Comparison of ENCODE assay signal across 16 cellular contexts in the genomic region with DNA sequence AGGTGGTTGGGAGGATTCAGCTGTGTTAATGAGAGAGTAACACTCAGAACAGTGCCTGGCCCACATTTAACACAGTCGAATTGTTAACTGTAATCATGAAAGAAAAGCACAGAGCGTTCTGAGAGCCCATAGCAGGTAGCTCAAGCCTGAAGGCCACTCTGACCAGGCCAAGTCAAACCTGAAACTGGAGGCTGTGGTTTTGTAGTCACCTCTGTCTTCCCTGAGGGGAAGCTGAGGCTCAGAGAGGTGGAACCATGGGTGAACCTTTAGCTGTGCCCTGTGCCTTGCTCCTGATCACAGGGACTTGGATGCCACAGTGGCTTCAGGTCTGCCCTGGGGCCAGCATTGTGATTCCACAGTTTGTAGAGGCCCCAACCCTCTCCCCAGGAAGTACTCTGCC. TPM values are rescaled to one million over a fixed set of nuclear protein-coding genes. Genes with fewer than 3 reads are reported as not detected.
DNase-seq lines count a peak whose midpoint lies in the region; ATAC-seq and TF ChIP-seq lines count a peak whose summit lies in the region.
"Had no signal": no experiment of that assay in that cellular context is flagged by ENCODE, and none has a peak within 500 bp of the region (broad histone marks: within the 10 kb centered on the region; RNA-seq: fewer than 3 reads in every experiment).

No MANE protein-coding gene starts in this region.

- H3K9me1 ChIP-seq in IMR-90 (ENCODE audit: insufficient read depth, low read length) = no peaks in the 10 kb centered on the region

- TF ChIP-seq CTCF in GM12865 (IDR thresholded peaks at IDR 0.05; ENCODE audit: insufficient read depth, low read depth, low read length, missing control alignments) (no peak), IMR-90 (conservative IDR thresholded peaks at IDR 0.05; ENCODE audit: low read depth, low read length) (no peak), chondrocyte (IDR thresholded peaks at IDR 0.05) (no peak)

- no peak overlapping the region for H2BK5ac ChIP-seq in IMR-90 (ENCODE audit: low read depth, low read length, poor library complexity, severe bottlenecking)

- H2AFZ ChIP-seq in IMR-90 (replicated peaks; ENCODE audit: low read length, poor library complexity) = no peak overlapping the region

- no peak overlapping the region for H3K27ac ChIP-seq in IMR-90 (ENCODE audit: insufficient read depth, low read length)
- H3K27ac ChIP-seq: BLaER1 treated with 17β-estradiol and CSF1 and Interleukin-3, amounts not matched to agents 10 nM and 100 nM; KMS-11 had no signal

- H2BK20ac ChIP-seq in IMR-90 (ENCODE audit: low read depth, low read length) = no peak overlapping the region

- H3K9me3 ChIP-seq in IMR-90 (ENCODE audit: control insufficient read depth, insufficient read depth, low read length) = no peaks in the 10 kb centered on the region
- H3K9me3 ChIP-seq: BLaER1 treated with 17β-estradiol and CSF1 and Interleukin-3, amounts not matched to agents 10 nM and 100 nM; SK-N-SH had no signal

- H3K4me1 ChIP-seq in IMR-90 (ENCODE audit: control insufficient read depth, insufficient read depth, low read length) = no peaks in the 10 kb centered on the region
- H3K4me1 ChIP-seq: BLaER1 treated with 17β-estradiol and CSF1 and Interleukin-3, amounts not matched to agents 10 nM and 100 nM had no signal

- peaks cover 12% of the 10 kb centered on the region for H3K36me3 Mint-ChIP-seq in chondrocyte (ENCODE audit: low read depth)
- peaks cover 21% of the 10 kb centered on the region for H3K36me3 Mint-ChIP-seq in activated CD4-positive, alpha-beta T cell treated with anti-CD3 and anti-CD28 coated beads for 36 hours (ENCODE audit: low read depth)

- no peak for TF ChIP-seq POLR2A in IMR-90 (IDR thresholded peaks at IDR 0.05; ENCODE audit: low read depth, low read length)

- peaks cover 3% of the 10 kb centered on the region in 2 experiments; a peak in 1 of 4 replicates for H3K79me1 ChIP-seq in IMR-90 (ENCODE audit: low read depth in 1 of 2, low read length in 2 of 2)

- CTCF ChIA-PET in IMR-90 (lab: Yijun Ruan, JAX) = no interaction called here
- CTCF ChIA-PET in activated CD4-positive, alpha-beta T cell treated with anti-CD3 and anti-CD28 coated beads for 36 hours (lab: Charles Lee) = no interaction called here

- peak overlapping the region; percentile 23 for H2AK9ac ChIP-seq in IMR-90 (replicated peaks; ENCODE audit: low read depth, low read length, poor library complexity)

- no TSS peak for BruUV-seq in IMR-90 (replicated peaks; lab: Mats Ljungman, UMichigan)

- no peak for TF ChIP-seq RAD21 in IMR-90 (IDR thresholded peaks at IDR 0.05; ENCODE audit: low read length)

- no peak overlapping the region for H3K4me2 ChIP-seq in IMR-90 (ENCODE audit: low read depth, low read length)
- H3K4me2 ChIP-seq: BLaER1 treated with 17β-estradiol and CSF1 and Interleukin-3, amounts not matched to agents 10 nM and 100 nM; KMS-11; SK-N-SH had no signal

- H2AK5ac ChIP-seq in IMR-90 (ENCODE audit: low read depth, low read length) = no peak overlapping the region

- H3K27me3 Mint-ChIP-seq in chondrocyte (ENCODE audit: low read depth) = no peaks in the 10 kb centered on the region
- no peaks in the 10 kb centered on the region for H3K27me3 Mint-ChIP-seq in activated CD4-positive, alpha-beta T cell treated with anti-CD3 and anti-CD28 coated beads for 36 hours

- H3K27ac Mint-ChIP-seq in chondrocyte (ENCODE audit: unreplicated experiment) = no peak overlapping the region
- no peak overlapping the region for H3K27ac Mint-ChIP-seq in activated CD4-positive, alpha-beta T cell treated with anti-CD3 and anti-CD28 coated beads for 36 hours

- ATAC-seq in IMR-90 (ENCODE audit: low read depth) (no peak), sciatic nerve (no peak)
- no peak for ATAC-seq in activated CD4-positive, alpha-beta T cell treated with anti-CD3 and anti-CD28 coated beads for 36 hours
- ATAC-seq: HepG2 had no signal

- DNase-seq in GM12865 (ENCODE audit: low read depth) = peak; percentile 14
- no peak for DNase-seq in IMR-90
- DNase-seq in chondrocyte (ENCODE audit: low spot score) = peak; percentile 30
- DNase-seq in sciatic nerve (ENCODE audit: low spot score) = peak; percentile 17
- DNase-seq in CD1c-positive myeloid dendritic cell (ENCODE audit: extremely low spot score) = no peak
- DNase-seq in activated CD4-positive, alpha-beta T cell treated with anti-CD3 and anti-CD28 coated beads for 36 hours = no peak
- no peak for DNase-seq in NCI-H1105 treated with DMSO at 0.1 percent for 48 hours (lab: John Stamatoyannopoulos, UW)
- DNase-seq: CD8-positive, alpha-beta memory T cell; DMS53; EL; NCI-H1694; SHP77 treated with DMSO at 0.1 percent for 48 hours; SK-N-SH had no signal

- no peak overlapping the region for H2BK120ac ChIP-seq in IMR-90 (ENCODE audit: low read depth, low read length)

- no peak overlapping the region for H3K4me3 Mint-ChIP-seq in chondrocyte (ENCODE audit: unreplicated experiment)
- H3K4me3 Mint-ChIP-seq in activated CD4-positive, alpha-beta T cell treated with anti-CD3 and anti-CD28 coated beads for 36 hours = no peak overlapping the region
- H3K4me3 Mint-ChIP-seq: CD8-positive, alpha-beta memory T cell had no signal

- no peak overlapping the region for H3K56ac ChIP-seq in IMR-90 (ENCODE audit: extremely low read depth, insufficient read depth, low read length)

- H3K36me3 ChIP-seq in IMR-90 (ENCODE audit: control insufficient read depth, insufficient read depth, low read length) = peaks cover 48% of the 10 kb centered on the region

- peaks cover 21% of the 10 kb centered on the region; the same call in 1 of the 2 replicates for H3K27me3 ChIP-seq in IMR-90 (ENCODE audit: control insufficient read depth, insufficient read depth, low read length)

- POLR2A ChIA-PET in IMR-90 (lab: Charles Lee; ENCODE audit: unreplicated experiment) = interaction anchor here (0.6 kb wide), 1 partner anchor 205 kb away, joined by 3 read pairs; no protein-coding TSS in a partner anchor
- POLR2A ChIA-PET in activated CD4-positive, alpha-beta T cell treated with anti-CD3 and anti-CD28 coated beads for 36 hours (lab: Charles Lee) = no interaction called here

- no peak overlapping the region for H3K14ac ChIP-seq in IMR-90 (replicated peaks; ENCODE audit: low read depth, low read length)

- WGBS in IMR-90 (ENCODE audit: extremely low coverage in 2 of 2, insufficient read length in 1 of 2), 2 experiments = no CpG with 5 or more reads among the region's 2 CpGs

- H3K4ac ChIP-seq in IMR-90 (ENCODE audit: low read depth, low read length) = no peak overlapping the region

- H2BK15ac ChIP-seq in IMR-90 (ENCODE audit: low read depth, low read length) = no peak overlapping the region

- H3K9ac ChIP-seq in IMR-90 (ENCODE audit: low read depth, low read length) = no peak overlapping the region
- H3K9ac ChIP-seq: BLaER1 treated with 17β-estradiol and CSF1 and Interleukin-3, amounts not matched to agents 10 nM and 100 nM; KMS-11; SK-N-SH had no signal

- H3K4me3 ChIP-seq in GM12865 (ENCODE audit: low read depth, low read length) = no peak overlapping the region
- H3K4me3 ChIP-seq in IMR-90 (ENCODE audit: insufficient read depth, low read depth, low read length) = no peak overlapping the region
- H3K4me3 ChIP-seq: BLaER1 treated with 17β-estradiol and CSF1 and Interleukin-3, amounts not matched to agents 10 nM and 100 nM had no signal

- H3K4me1 Mint-ChIP-seq in chondrocyte (ENCODE audit: low read depth) = peaks cover 3% of the 10 kb centered on the region
- no peaks in the 10 kb centered on the region for H3K4me1 Mint-ChIP-seq in activated CD4-positive, alpha-beta T cell treated with anti-CD3 and anti-CD28 coated beads for 36 hours
- H3K4me1 Mint-ChIP-seq: CD8-positive, alpha-beta memory T cell had no signal

- no peak overlapping the region for H4K8ac ChIP-seq in IMR-90 (ENCODE audit: low read depth in 2 of 2, low read length in 2 of 2)

- in situ Hi-C loops in IMR-90 (cut with MboI; ENCODE audit: low sequenced_read_pairs) = no loop called here

- H4K5ac ChIP-seq in IMR-90 (ENCODE audit: low read depth, low read length) = no peak overlapping the region

- H3K9me3 Mint-ChIP-seq in chondrocyte (ENCODE audit: low read depth) = no peaks in the 10 kb centered on the region
- H3K9me3 Mint-ChIP-seq in activated CD4-positive, alpha-beta T cell treated with anti-CD3 and anti-CD28 coated beads for 36 hours (ENCODE audit: low read depth) = no peaks in the 10 kb centered on the region
- H3K9me3 Mint-ChIP-seq: CD8-positive, alpha-beta memory T cell had no signal

- dilution Hi-C loops in IMR-90 (cut with HindIII; ENCODE audit: low sequenced_read_pairs, unreplicated experiment) = no loop called here

- H3K18ac ChIP-seq in IMR-90 (ENCODE audit: low read depth, low read length) = no peak overlapping the region

- H3K23ac ChIP-seq in IMR-90 (ENCODE audit: low read depth, low read length) = no peak overlapping the region

- intact Hi-C loops in IMR-90 (cut with micrococcal nuclease) = no loop called here
- intact Hi-C loops in sciatic nerve (cut with DNase I) = no loop called here
- intact Hi-C loops in activated CD4-positive, alpha-beta T cell treated with anti-CD3 and anti-CD28 coated beads for 36 hours (cut with DNase I, micrococcal nuclease) = no loop called here

- H4K91ac ChIP-seq in IMR-90 (ENCODE audit: insufficient read depth, low read depth, low read length) = no peak overlapping the region

- H4K20me1 ChIP-seq in IMR-90 (ENCODE audit: insufficient read depth, low read length) = no peaks in the 10 kb centered on the region

RNA-seq across cellular contexts. Expression of a gene that starts 16.6 kb away (rescaled TPM):
- 256 and 299 TPM in 2 replicates for total RNA-seq in IMR-90 (2012; rRNA removed)
- polyA plus RNA-seq in IMR-90 (2012; rRNA removed) = 343 and 366 TPM in 2 replicates
- polyA plus RNA-seq in IMR-90 (2012; cell fraction: cytosol; rRNA removed) = 253 and 341 TPM in 2 replicates
- 285 and 480 TPM in 2 replicates for polyA plus RNA-seq in IMR-90 (2012; cell fraction: nucleus; rRNA removed; ENCODE audit: low replicate concordance)
- 299 to 312 TPM (median 311 TPM) in 3 replicates for total RNA-seq in chondrocyte
- 165 TPM for total RNA-seq in sciatic nerve
- 100 to 1,000 TPM; 224 to 249 TPM for total RNA-seq in activated CD4-positive, alpha-beta T cell treated with anti-CD3 and anti-CD28 coated beads for 36 hours

RNA-seq across cellular contexts. Expression of a gene that starts 32.1 kb away (rescaled TPM):
- total RNA-seq in IMR-90 (2012; rRNA removed) (36.0 and 37.8 TPM in 2 replicates), chondrocyte (29.0 to 36.3 TPM (median 29.6 TPM) in 3 replicates), sciatic nerve (27.4 TPM)
- polyA plus RNA-seq in IMR-90 (2012; rRNA removed) = 33.4 and 38.3 TPM in 2 replicates
- 26.7 and 40.1 TPM in 2 replicates for polyA plus RNA-seq in IMR-90 (2012; cell fraction: cytosol; rRNA removed)
- polyA plus RNA-seq in IMR-90 (2012; cell fraction: nucleus; rRNA removed; ENCODE audit: low replicate concordance) = 61.7 and 97.3 TPM in 2 replicates
- 10 to 100 TPM; 63.8 to 72.1 TPM for total RNA-seq in activated CD4-positive, alpha-beta T cell treated with anti-CD3 and anti-CD28 coated beads for 36 hours

RNA-seq across cellular contexts. Expression of a gene that starts 32.6 kb away (rescaled TPM):
- total RNA-seq in IMR-90 (2012; rRNA removed) (17.0 and 24.4 TPM in 2 replicates), chondrocyte (60.7 to 65.4 TPM (median 60.8 TPM) in 3 replicates), sciatic nerve (29.5 TPM)
- 58.3 and 67.7 TPM in 2 replicates for polyA plus RNA-seq in IMR-90 (2012; rRNA removed)
- polyA plus RNA-seq in IMR-90 (2012; cell fraction: cytosol; rRNA removed) = 115 and 212 TPM in 2 replicates
- 20.4 and 29.9 TPM in 2 replicates for polyA plus RNA-seq in IMR-90 (2012; cell fraction: nucleus; rRNA removed; ENCODE audit: low replicate concordance)
- total RNA-seq in activated CD4-positive, alpha-beta T cell treated with anti-CD3 and anti-CD28 coated beads for 36 hours = 10 to 100 TPM; 89.9 to 90.8 TPM

RNA-seq across cellular contexts. Expression of a gene that starts 41.4 kb away (rescaled TPM):
- total RNA-seq in IMR-90 (2012; rRNA removed) = 69.4 and 85.3 TPM in 2 replicates
- polyA plus RNA-seq in IMR-90 (2012; rRNA removed) = 106 and 116 TPM in 2 replicates
- 72.0 and 131 TPM in 2 replicates for polyA plus RNA-seq in IMR-90 (2012; cell fraction: cytosol; rRNA removed)
- polyA plus RNA-seq in IMR-90 (2012; cell fraction: nucleus; rRNA removed; ENCODE audit: low replicate concordance) = 187 and 297 TPM in 2 replicates
- total RNA-seq in chondrocyte = 172 to 183 TPM (median 179 TPM) in 3 replicates
- total RNA-seq in sciatic nerve = 55.9 TPM
- total RNA-seq in activated CD4-positive, alpha-beta T cell treated with anti-CD3 and anti-CD28 coated beads for 36 hours = 10 to 100 TPM; 62.7 to 78.9 TPM

RNA-seq across cellular contexts. Expression of a gene that starts 55.7 kb away (rescaled TPM):
- total RNA-seq in IMR-90 (2012; rRNA removed) (50.5 and 59.7 TPM in 2 replicates), chondrocyte (151 to 189 TPM (median 157 TPM) in 3 replicates), sciatic nerve (81.0 TPM)
- polyA plus RNA-seq in IMR-90 (2012; rRNA removed) = 33.0 and 33.5 TPM in 2 replicates
- 18.8 and 25.3 TPM in 2 replicates for polyA plus RNA-seq in IMR-90 (2012; cell fraction: cytosol; rRNA removed)
- 110 and 113 TPM in 2 replicates for polyA plus RNA-seq in IMR-90 (2012; cell fraction: nucleus; rRNA removed; ENCODE audit: low replicate concordance)
- total RNA-seq in activated CD4-positive, alpha-beta T cell treated with anti-CD3 and anti-CD28 coated beads for 36 hours = 10 to 100 TPM; 19.2 to 21.1 TPM

Comparison
In these comparisons a context has a peak if more than half of its experiments do, and no peak if none do; other contexts are left out.
1. DNase-seq: peak in GM12865 (single experiment), chondrocyte (single experiment) and sciatic nerve (single experiment); none in IMR-90 (single experiment), CD1c-positive myeloid dendritic cell (single experiment), activated CD4-positive, alpha-beta T cell treated with anti-CD3 and anti-CD28 coated beads for 36 hours (single experiment) and NCI-H1105 treated with DMSO at 0.1 percent for 48 hours (single experiment).